Comparison of ENCODE assay signal across 13 cellular contexts in genomic region chr11:33089776-33090175, GRCh38. TPM values are rescaled to one million over a fixed set of nuclear protein-coding genes. Genes with fewer than 3 reads are reported as not detected.
DNase-seq lines count a peak whose midpoint lies in the region; ATAC-seq, FAIRE-seq and TF ChIP-seq lines count a peak whose summit lies in the region.
"Had no signal": no experiment of that assay in that cellular context is flagged by ENCODE, and none has a peak within 500 bp of the region (broad histone marks: within the 10 kb centered on the region; RNA-seq: fewer than 3 reads in every experiment).

No MANE protein-coding gene starts in this region.

- in situ Hi-C loops in GM13976 (cut with MboI; ENCODE audit: low sequenced_read_pairs, unreplicated experiment): no loop called here

- TF ChIP-seq POLR2A in H54 (IDR thresholded peaks at IDR 0.05; ENCODE audit: low read depth, low read length): no peak

- peak overlapping the region; percentile 15 for H3K27ac Mint-ChIP-seq in activated T-helper 17 cell treated with anti-CD3 and anti-CD28 coated beads, Interleukin-2, amount 50 U/mL, for 72 hours
- no peak overlapping the region for H3K27ac Mint-ChIP-seq in natural killer cell treated with Interleukin-12 subunit alpha and Interleukin-12 subunit beta and Interleukin-15 and Interleukin-18, amount 100 ng/mL, for 72 hours
- H3K27ac Mint-ChIP-seq: activated CD4-positive, alpha-beta T cell treated with anti-CD3 and anti-CD28 coated beads for 36 hours had no signal

- H3K4me3 Mint-ChIP-seq in activated T-helper 17 cell treated with anti-CD3 and anti-CD28 coated beads, Interleukin-2, amount 50 U/mL, for 72 hours: no peak overlapping the region
- H3K4me3 Mint-ChIP-seq in natural killer cell treated with Interleukin-12 subunit alpha and Interleukin-12 subunit beta and Interleukin-15 and Interleukin-18, amount 100 ng/mL, for 72 hours: no peak overlapping the region
- H3K4me3 Mint-ChIP-seq: activated CD4-positive, alpha-beta T cell treated with anti-CD3 and anti-CD28 coated beads for 36 hours had no signal

- peaks cover 73% of the 10 kb centered on the region for H3K36me3 Mint-ChIP-seq in activated T-helper 17 cell treated with anti-CD3 and anti-CD28 coated beads, Interleukin-2, amount 50 U/mL, for 72 hours (ENCODE audit: low read depth)
- H3K36me3 Mint-ChIP-seq in natural killer cell treated with Interleukin-12 subunit alpha and Interleukin-12 subunit beta and Interleukin-15 and Interleukin-18, amount 100 ng/mL, for 72 hours: no peaks in the 10 kb centered on the region

- no peak overlapping the region for H3K4me3 ChIP-seq in AG09309 (ENCODE audit: control insufficient read depth, low read depth, low read length)

- DNase-seq in AG09309 (ENCODE audit: low read depth) (no peak), GM13976 (ENCODE audit: low spot score) (no peak), H54 (ENCODE audit: insufficient read length, low spot score) (no peak), medulla oblongata (ENCODE audit: extremely low spot score) (no peak)
- DNase-seq in natural killer cell treated with Interleukin-12 subunit alpha and Interleukin-12 subunit beta and Interleukin-15 and Interleukin-18, amount 100 ng/mL, for 72 hours (ENCODE audit: low spot score): no peak
- DNase-seq: activated CD4-positive, alpha-beta T cell treated with anti-CD3 and anti-CD28 coated beads for 36 hours; foreskin melanocyte; NCI-H1092; NCI-H2227 treated with DMSO at 0.1 percent for 48 hours; posterior cingulate gyrus had no signal

- no peaks in the 10 kb centered on the region for H3K27me3 Mint-ChIP-seq in activated T-helper 17 cell treated with anti-CD3 and anti-CD28 coated beads, Interleukin-2, amount 50 U/mL, for 72 hours
- H3K27me3 Mint-ChIP-seq in natural killer cell treated with Interleukin-12 subunit alpha and Interleukin-12 subunit beta and Interleukin-15 and Interleukin-18, amount 100 ng/mL, for 72 hours: no peaks in the 10 kb centered on the region
- H3K27me3 Mint-ChIP-seq: activated CD4-positive, alpha-beta T cell treated with anti-CD3 and anti-CD28 coated beads for 36 hours had no signal

- FAIRE-seq in islet of Langerhans (lab: Jason Lieb, UNC): peak; percentile 87
- FAIRE-seq in H54 (lab: Jason Lieb, UNC): no peak

- peak; percentile 77 for ATAC-seq in GM18861 (IDR thresholded peaks at IDR 0.05; ENCODE audit: unreplicated experiment)
- ATAC-seq in activated T-helper 17 cell treated with anti-CD3 and anti-CD28 coated beads, Interleukin-2, amount 50 U/mL, for 72 hours (replicated peaks): no peak
- no peak for ATAC-seq in natural killer cell treated with Interleukin-12 subunit alpha and Interleukin-12 subunit beta and Interleukin-15 and Interleukin-18, amount 100 ng/mL, for 72 hours
- ATAC-seq: activated CD4-positive, alpha-beta T cell treated with anti-CD3 and anti-CD28 coated beads for 36 hours had no signal

- no peaks in the 10 kb centered on the region for H3K9me3 Mint-ChIP-seq in activated T-helper 17 cell treated with anti-CD3 and anti-CD28 coated beads, Interleukin-2, amount 50 U/mL, for 72 hours
- H3K9me3 Mint-ChIP-seq in natural killer cell treated with Interleukin-12 subunit alpha and Interleukin-12 subunit beta and Interleukin-15 and Interleukin-18, amount 100 ng/mL, for 72 hours: no peaks in the 10 kb centered on the region

- TF ChIP-seq CTCF in AG09309 (IDR thresholded peaks at IDR 0.05; ENCODE audit: control insufficient read depth, insufficient read depth, low read depth, low read length, missing control alignments) (peak; percentile 13), GM13976 (IDR thresholded peaks at IDR 0.05; ENCODE audit: borderline replicate concordance, control extremely low read depth, extremely low read depth, insufficient read depth, missing control alignments) (no peak)

- no peaks in the 10 kb centered on the region for H3K4me1 Mint-ChIP-seq in activated T-helper 17 cell treated with anti-CD3 and anti-CD28 coated beads, Interleukin-2, amount 50 U/mL, for 72 hours
- no peaks in the 10 kb centered on the region for H3K4me1 Mint-ChIP-seq in natural killer cell treated with Interleukin-12 subunit alpha and Interleukin-12 subunit beta and Interleukin-15 and Interleukin-18, amount 100 ng/mL, for 72 hours (ENCODE audit: low read depth in 2 of 2)
- H3K4me1 Mint-ChIP-seq: activated CD4-positive, alpha-beta T cell treated with anti-CD3 and anti-CD28 coated beads for 36 hours had no signal

RNA-seq across cellular contexts. Expression of gene TCP11L1, which starts 50.4 kb away (rescaled TPM):
- total RNA-seq in activated T-helper 17 cell treated with anti-CD3 and anti-CD28 coated beads, Interleukin-2, amount 50 U/mL, for 72 hours: 10 to 100 TPM; 13.3 to 14.6 TPM
- 10 to 100 TPM; 23.0 to 31.7 TPM for total RNA-seq in natural killer cell treated with Interleukin-12 subunit alpha and Interleukin-12 subunit beta and Interleukin-15 and Interleukin-18, amount 100 ng/mL, for 72 hours
